Comparison of ENCODE assay signal across 1 cellular context in the genomic region with DNA sequence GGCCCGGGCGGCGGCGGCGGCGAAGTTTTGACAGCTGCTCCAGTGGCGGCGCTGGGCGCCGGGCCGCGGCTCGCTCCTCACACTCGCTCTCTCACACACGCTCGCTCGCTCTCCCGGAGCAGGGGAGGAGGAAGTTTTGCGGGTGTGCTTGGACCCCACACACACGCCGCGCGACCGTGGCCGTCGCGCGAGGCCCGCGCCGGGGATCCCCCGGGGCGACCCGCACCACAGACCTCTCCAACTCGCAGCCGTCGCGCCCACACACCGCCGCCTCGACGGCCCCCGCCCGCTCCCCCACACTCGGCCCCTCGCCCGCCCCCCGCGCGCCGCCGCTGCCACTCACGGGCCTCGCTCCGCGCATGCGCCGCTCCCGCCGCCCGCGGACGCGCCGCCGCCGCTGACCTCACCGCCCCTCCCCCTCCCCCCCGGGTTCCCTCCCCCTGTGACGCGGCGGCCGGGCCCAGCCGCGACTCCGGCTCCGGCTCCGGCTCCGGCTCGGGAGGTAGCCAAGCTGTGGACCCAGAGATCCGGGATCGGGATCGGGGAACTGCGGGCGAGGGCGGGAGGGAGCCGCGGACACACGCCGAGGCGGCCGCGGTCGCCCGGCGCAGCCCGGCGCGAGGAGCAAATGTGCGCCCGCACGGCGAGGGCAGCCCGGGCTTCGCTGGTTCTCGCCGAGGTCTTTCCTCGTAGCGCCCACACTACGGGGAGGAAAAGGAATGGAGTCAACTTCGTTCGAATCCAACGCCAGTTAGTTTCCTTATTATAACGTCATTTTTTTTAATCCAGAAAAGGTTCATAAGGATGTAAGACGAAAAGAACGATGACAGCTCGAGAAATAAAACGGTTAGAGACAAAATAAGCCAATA.
TF ChIP-seq lines count a peak whose summit lies in the region.

No MANE protein-coding gene starts in this region.

TF ChIP-seq in GM12878, 131 proteins besides CTCF, POLR2A, EP300 and RAD21 (continued from another document):
- TF ChIP-seq, protein P1, sequence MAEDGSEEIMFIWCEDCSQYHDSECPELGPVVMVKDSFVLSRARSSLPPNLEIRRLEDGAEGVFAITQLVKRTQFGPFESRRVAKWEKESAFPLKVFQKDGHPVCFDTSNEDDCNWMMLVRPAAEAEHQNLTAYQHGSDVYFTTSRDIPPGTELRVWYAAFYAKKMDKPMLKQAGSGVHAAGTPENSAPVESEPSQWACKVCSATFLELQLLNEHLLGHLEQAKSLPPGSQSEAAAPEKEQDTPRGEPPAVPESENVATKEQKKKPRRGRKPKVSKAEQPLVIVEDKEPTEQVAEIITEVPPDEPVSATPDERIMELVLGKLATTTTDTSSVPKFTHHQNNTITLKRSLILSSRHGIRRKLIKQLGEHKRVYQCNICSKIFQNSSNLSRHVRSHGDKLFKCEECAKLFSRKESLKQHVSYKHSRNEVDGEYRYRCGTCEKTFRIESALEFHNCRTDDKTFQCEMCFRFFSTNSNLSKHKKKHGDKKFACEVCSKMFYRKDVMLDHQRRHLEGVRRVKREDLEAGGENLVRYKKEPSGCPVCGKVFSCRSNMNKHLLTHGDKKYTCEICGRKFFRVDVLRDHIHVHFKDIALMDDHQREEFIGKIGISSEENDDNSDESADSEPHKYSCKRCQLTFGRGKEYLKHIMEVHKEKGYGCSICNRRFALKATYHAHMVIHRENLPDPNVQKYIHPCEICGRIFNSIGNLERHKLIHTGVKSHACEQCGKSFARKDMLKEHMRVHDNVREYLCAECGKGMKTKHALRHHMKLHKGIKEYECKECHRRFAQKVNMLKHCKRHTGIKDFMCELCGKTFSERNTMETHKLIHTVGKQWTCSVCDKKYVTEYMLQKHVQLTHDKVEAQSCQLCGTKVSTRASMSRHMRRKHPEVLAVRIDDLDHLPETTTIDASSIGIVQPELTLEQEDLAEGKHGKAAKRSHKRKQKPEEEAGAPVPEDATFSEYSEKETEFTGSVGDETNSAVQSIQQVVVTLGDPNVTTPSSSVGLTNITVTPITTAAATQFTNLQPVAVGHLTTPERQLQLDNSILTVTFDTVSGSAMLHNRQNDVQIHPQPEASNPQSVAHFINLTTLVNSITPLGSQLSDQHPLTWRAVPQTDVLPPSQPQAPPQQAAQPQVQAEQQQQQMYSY (CRISPR knock-in tag; IDR thresholded peaks at IDR 0.05), result no peak
- TF ChIP-seq NR2C1 (IDR thresholded peaks at IDR 0.05) (no peak), SIX5 (IDR thresholded peaks at IDR 0.05; ENCODE audit: low read depth, low read length, severe bottlenecking) (no peak), IKZF1 (conservative IDR thresholded peaks at IDR 0.05) (peak; percentile 78), SUPT20H (IDR thresholded peaks at IDR 0.05; ENCODE audit: borderline replicate concordance, control insufficient read depth, low read depth, low read length) (no peak), POLR2AphosphoS5 (IDR thresholded peaks at IDR 0.05; ENCODE audit: low read length) (no peak), ZNF24 (IDR thresholded peaks at IDR 0.05) (peak; percentile 57), RB1 (IDR thresholded peaks at IDR 0.05; ENCODE audit: borderline replicate concordance) (peak; percentile 58; the same call in 1 of the 2 replicates), NBN (IDR thresholded peaks at IDR 0.05) (no peak), STAT1 (conservative IDR thresholded peaks at IDR 0.05) (no peak), IRF4 (IDR thresholded peaks at IDR 0.05; ENCODE audit: low read depth, low read length) (no peak), EGR1 (IDR thresholded peaks at IDR 0.05; ENCODE audit: borderline replicate concordance in 1 of 2, low read depth in 2 of 2, low read length in 2 of 2) (peak in 1 of 2 experiments; percentile 65; a peak in 1 of 3 replicates)
- TF ChIP-seq, protein P2, sequence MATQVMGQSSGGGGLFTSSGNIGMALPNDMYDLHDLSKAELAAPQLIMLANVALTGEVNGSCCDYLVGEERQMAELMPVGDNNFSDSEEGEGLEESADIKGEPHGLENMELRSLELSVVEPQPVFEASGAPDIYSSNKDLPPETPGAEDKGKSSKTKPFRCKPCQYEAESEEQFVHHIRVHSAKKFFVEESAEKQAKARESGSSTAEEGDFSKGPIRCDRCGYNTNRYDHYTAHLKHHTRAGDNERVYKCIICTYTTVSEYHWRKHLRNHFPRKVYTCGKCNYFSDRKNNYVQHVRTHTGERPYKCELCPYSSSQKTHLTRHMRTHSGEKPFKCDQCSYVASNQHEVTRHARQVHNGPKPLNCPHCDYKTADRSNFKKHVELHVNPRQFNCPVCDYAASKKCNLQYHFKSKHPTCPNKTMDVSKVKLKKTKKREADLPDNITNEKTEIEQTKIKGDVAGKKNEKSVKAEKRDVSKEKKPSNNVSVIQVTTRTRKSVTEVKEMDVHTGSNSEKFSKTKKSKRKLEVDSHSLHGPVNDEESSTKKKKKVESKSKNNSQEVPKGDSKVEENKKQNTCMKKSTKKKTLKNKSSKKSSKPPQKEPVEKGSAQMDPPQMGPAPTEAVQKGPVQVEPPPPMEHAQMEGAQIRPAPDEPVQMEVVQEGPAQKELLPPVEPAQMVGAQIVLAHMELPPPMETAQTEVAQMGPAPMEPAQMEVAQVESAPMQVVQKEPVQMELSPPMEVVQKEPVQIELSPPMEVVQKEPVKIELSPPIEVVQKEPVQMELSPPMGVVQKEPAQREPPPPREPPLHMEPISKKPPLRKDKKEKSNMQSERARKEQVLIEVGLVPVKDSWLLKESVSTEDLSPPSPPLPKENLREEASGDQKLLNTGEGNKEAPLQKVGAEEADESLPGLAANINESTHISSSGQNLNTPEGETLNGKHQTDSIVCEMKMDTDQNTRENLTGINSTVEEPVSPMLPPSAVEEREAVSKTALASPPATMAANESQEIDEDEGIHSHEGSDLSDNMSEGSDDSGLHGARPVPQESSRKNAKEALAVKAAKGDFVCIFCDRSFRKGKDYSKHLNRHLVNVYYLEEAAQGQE (IDR thresholded peaks at IDR 0.05; ENCODE audit: low read depth, low read length), result no peak
- TF ChIP-seq, protein P3, sequence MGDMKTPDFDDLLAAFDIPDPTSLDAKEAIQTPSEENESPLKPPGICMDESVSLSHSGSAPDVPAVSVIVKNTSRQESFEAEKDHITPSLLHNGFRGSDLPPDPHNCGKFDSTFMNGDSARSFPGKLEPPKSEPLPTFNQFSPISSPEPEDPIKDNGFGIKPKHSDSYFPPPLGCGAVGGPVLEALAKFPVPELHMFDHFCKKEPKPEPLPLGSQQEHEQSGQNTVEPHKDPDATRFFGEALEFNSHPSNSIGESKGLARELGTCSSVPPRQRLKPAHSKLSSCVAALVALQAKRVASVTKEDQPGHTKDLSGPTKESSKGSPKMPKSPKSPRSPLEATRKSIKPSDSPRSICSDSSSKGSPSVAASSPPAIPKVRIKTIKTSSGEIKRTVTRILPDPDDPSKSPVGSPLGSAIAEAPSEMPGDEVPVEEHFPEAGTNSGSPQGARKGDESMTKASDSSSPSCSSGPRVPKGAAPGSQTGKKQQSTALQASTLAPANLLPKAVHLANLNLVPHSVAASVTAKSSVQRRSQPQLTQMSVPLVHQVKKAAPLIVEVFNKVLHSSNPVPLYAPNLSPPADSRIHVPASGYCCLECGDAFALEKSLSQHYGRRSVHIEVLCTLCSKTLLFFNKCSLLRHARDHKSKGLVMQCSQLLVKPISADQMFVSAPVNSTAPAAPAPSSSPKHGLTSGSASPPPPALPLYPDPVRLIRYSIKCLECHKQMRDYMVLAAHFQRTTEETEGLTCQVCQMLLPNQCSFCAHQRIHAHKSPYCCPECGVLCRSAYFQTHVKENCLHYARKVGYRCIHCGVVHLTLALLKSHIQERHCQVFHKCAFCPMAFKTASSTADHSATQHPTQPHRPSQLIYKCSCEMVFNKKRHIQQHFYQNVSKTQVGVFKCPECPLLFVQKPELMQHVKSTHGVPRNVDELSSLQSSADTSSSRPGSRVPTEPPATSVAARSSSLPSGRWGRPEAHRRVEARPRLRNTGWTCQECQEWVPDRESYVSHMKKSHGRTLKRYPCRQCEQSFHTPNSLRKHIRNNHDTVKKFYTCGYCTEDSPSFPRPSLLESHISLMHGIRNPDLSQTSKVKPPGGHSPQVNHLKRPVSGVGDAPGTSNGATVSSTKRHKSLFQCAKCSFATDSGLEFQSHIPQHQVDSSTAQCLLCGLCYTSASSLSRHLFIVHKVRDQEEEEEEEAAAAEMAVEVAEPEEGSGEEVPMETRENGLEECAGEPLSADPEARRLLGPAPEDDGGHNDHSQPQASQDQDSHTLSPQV (IDR thresholded peaks at IDR 0.05), result 0 out of 2 replicates have a peak, but pooled peaks have one; percentile 44
